34 cellular contexts compared by ENCODE assay signal in the genomic region with DNA sequence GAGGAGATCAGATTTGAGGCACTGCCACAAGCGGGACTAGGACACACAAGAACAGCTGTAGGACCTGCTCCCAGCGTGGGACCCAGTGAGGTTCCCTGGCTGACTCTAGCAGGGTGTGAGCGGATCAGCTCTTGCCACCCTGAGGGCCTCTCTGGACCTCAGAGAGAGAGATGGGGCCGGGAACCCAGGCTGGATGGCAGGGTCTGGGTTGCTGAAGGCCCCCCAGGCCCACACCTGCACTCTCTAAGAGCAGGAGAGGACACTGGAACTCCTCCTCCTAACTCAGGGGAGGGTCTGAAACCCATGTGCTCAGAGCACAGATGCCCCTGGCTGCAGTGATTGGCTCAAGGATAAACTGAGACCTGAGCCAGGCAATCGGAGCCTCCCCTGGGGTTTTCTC. TPM values are rescaled to one million over a fixed set of nuclear protein-coding genes. Genes with fewer than 3 reads are reported as not detected.
DNase-seq lines count a peak whose midpoint lies in the region; ATAC-seq and TF ChIP-seq lines count a peak whose summit lies in the region.
"Had no signal": no experiment of that assay in that cellular context is flagged by ENCODE, and none has a peak within 500 bp of the region (broad histone marks: within the 10 kb centered on the region; RNA-seq: fewer than 3 reads in every experiment).

No MANE protein-coding gene starts in this region.

- peak overlapping the region; percentile 67 for H3K27ac Mint-ChIP-seq in activated CD4-positive, alpha-beta T cell treated with anti-CD3 and anti-CD28 coated beads, Interleukin-2, amount 10 ng/mL, durations not matched to agents 24 days and 14 days
- H3K27ac Mint-ChIP-seq in activated T-helper 1 cell treated with anti-CD3 and anti-CD28 coated beads, Interleukin-12 subunit alpha, Interleukin-12 subunit beta, Interleukin-2, Interleukin-4 antibody, amounts not matched to agents 30 ng/mL and 10 ng/mL and 1 ng/mL, durations not matched to agents 14 hours and 24 hours and 36 hours = peak overlapping the region; percentile 96
- H3K27ac Mint-ChIP-seq: T-helper 2 cell treated with Interferon-gamma antibody and Interleukin-4, amounts not matched to agents 5 μg/mL and 100 μg/mL, for 36 hours had no signal

- H3K27me3 ChIP-seq in DND-41 (ENCODE audit: insufficient read depth, low read length, poor library complexity) = no peaks in the 10 kb centered on the region
- H3K27me3 ChIP-seq in neuronal stem cell (ENCODE audit: control insufficient read depth in 3 of 3, insufficient read depth in 3 of 3, low read depth in 1 of 3, low read length in 3 of 3) = no peaks in the 10 kb centered on the region
- no peaks in the 10 kb centered on the region for H3K27me3 ChIP-seq in body of pancreas
- H3K27me3 ChIP-seq: MG63, ovary, uterus had no signal

- peaks cover 65% of the 10 kb centered on the region for H3K4me1 Mint-ChIP-seq in activated CD4-positive, alpha-beta T cell treated with anti-CD3 and anti-CD28 coated beads, Interleukin-2, amount 10 ng/mL, durations not matched to agents 24 days and 14 days
- H3K4me1 Mint-ChIP-seq in activated T-helper 1 cell treated with anti-CD3 and anti-CD28 coated beads, Interleukin-12 subunit alpha, Interleukin-12 subunit beta, Interleukin-2, Interleukin-4 antibody, amounts not matched to agents 30 ng/mL and 10 ng/mL and 1 ng/mL, durations not matched to agents 14 hours and 24 hours and 36 hours (ENCODE audit: low read depth) = peaks cover 59% of the 10 kb centered on the region

- peaks cover 65% of the 10 kb centered on the region for H3K79me2 ChIP-seq in DND-41 (ENCODE audit: insufficient read depth, low read length)

- no peak overlapping the region for H4K8ac ChIP-seq in neuronal stem cell (ENCODE audit: low read depth, low read length)

- no peak for TF ChIP-seq CTCF in DND-41 (IDR thresholded peaks at IDR 0.05; ENCODE audit: borderline replicate concordance, extremely low read depth, low read length, poor library complexity, severe bottlenecking)
- TF ChIP-seq CTCF in body of pancreas (IDR thresholded peaks at IDR 0.05) = no peak

- no peak overlapping the region for H3K9ac ChIP-seq in DND-41 (ENCODE audit: low read depth, low read length)
- no peak overlapping the region for H3K9ac ChIP-seq in neuronal stem cell (ENCODE audit: low read depth, low read length, poor library complexity)
- H3K9ac ChIP-seq: KMS-11 had no signal

- no CpG with 5 or more reads among the region's 5 CpGs for WGBS in neuronal stem cell (ENCODE audit: extremely low coverage in 2 of 2, insufficient read length in 2 of 2, insufficient replicate concordance in 1 of 2), 2 donors
- 83% methylated on average over 5 of the region's 5 CpGs; no CpG with 5 or more reads in 1 of the 2 donors for WGBS in body of pancreas, 2 donors

- H2BK5ac ChIP-seq in neuronal stem cell (ENCODE audit: low read length) = no peak overlapping the region

- no peaks in the 10 kb centered on the region for H3K27me3 Mint-ChIP-seq in activated CD4-positive, alpha-beta T cell treated with anti-CD3 and anti-CD28 coated beads, Interleukin-2, amount 10 ng/mL, durations not matched to agents 24 days and 14 days
- H3K27me3 Mint-ChIP-seq in activated T-helper 1 cell treated with anti-CD3 and anti-CD28 coated beads, Interleukin-12 subunit alpha, Interleukin-12 subunit beta, Interleukin-2, Interleukin-4 antibody, amounts not matched to agents 30 ng/mL and 10 ng/mL and 1 ng/mL, durations not matched to agents 14 hours and 24 hours and 36 hours (ENCODE audit: insufficient read depth) = no peaks in the 10 kb centered on the region
- H3K27me3 Mint-ChIP-seq: CD8-positive, alpha-beta memory T cell; stimulated activated naive CD8-positive, alpha-beta T cell treated with anti-CD3 and anti-CD28 coated beads, Interleukin-15, Interleukin-2, amounts not matched to agents 100 ng/mL and 50 ng/mL, for 24 hours had no signal

- peaks cover 18% of the 10 kb centered on the region for H3K79me1 ChIP-seq in neuronal stem cell (ENCODE audit: low read depth, low read length)

- peaks cover 81% of the 10 kb centered on the region for H3K36me3 Mint-ChIP-seq in activated CD4-positive, alpha-beta T cell treated with anti-CD3 and anti-CD28 coated beads, Interleukin-2, amount 10 ng/mL, durations not matched to agents 24 days and 14 days (ENCODE audit: low read depth)
- peaks cover 61% of the 10 kb centered on the region for H3K36me3 Mint-ChIP-seq in activated T-helper 1 cell treated with anti-CD3 and anti-CD28 coated beads, Interleukin-12 subunit alpha, Interleukin-12 subunit beta, Interleukin-2, Interleukin-4 antibody, amounts not matched to agents 30 ng/mL and 10 ng/mL and 1 ng/mL, durations not matched to agents 14 hours and 24 hours and 36 hours (ENCODE audit: low read depth)

- H3K9me3 ChIP-seq in DND-41 (ENCODE audit: insufficient read depth, low read length, severe bottlenecking) (no peaks in the 10 kb centered on the region), neuronal stem cell (replicated peaks in 1 of 2; ENCODE audit: control insufficient read depth in 2 of 2, insufficient read depth in 1 of 2, low read depth in 1 of 2, low read length in 2 of 2) (peaks cover 0 to 2% of the 10 kb centered on the region in 2 donors), body of pancreas (no peaks in the 10 kb centered on the region)
- H3K9me3 ChIP-seq: MG63, ovary, thoracic aorta, uterus had no signal

- no peak for TF ChIP-seq POLR2A in body of pancreas (IDR thresholded peaks at IDR 0.05)

- H3K9me3 Mint-ChIP-seq in activated CD4-positive, alpha-beta T cell treated with anti-CD3 and anti-CD28 coated beads, Interleukin-2, amount 10 ng/mL, durations not matched to agents 24 days and 14 days = no peaks in the 10 kb centered on the region
- no peaks in the 10 kb centered on the region for H3K9me3 Mint-ChIP-seq in activated T-helper 1 cell treated with anti-CD3 and anti-CD28 coated beads, Interleukin-12 subunit alpha, Interleukin-12 subunit beta, Interleukin-2, Interleukin-4 antibody, amounts not matched to agents 30 ng/mL and 10 ng/mL and 1 ng/mL, durations not matched to agents 14 hours and 24 hours and 36 hours
- H3K9me3 Mint-ChIP-seq: activated T-cell treated with anti-CD3 and anti-CD28 coated beads, Interleukin-2, amount 50 U/mL, for 72 hours; CD8-positive, alpha-beta memory T cell; immature natural killer cell; stimulated activated naive CD8-positive, alpha-beta T cell treated with anti-CD3 and anti-CD28 coated beads, Interleukin-15, Interleukin-2, amounts not matched to agents 100 ng/mL and 50 ng/mL, for 24 hours; T-helper 2 cell treated with Interferon-gamma antibody and Interleukin-4, amounts not matched to agents 5 μg/mL and 100 μg/mL, for 36 hours had no signal

- intact Hi-C loops in activated CD4-positive, alpha-beta T cell treated with anti-CD3 and anti-CD28 coated beads, Interleukin-2, amount 10 ng/mL, durations not matched to agents 24 days and 14 days (cut with micrococcal nuclease) = loop anchor here (2.0 kb wide), 1 partner anchor 19 kb away; a partner anchor contains a TSS
- intact Hi-C loops in activated T-helper 1 cell treated with anti-CD3 and anti-CD28 coated beads, Interleukin-12 subunit alpha, Interleukin-12 subunit beta, Interleukin-2, Interleukin-4 antibody, amounts not matched to agents 30 ng/mL and 10 ng/mL and 1 ng/mL, durations not matched to agents 14 hours and 24 hours and 36 hours (cut with micrococcal nuclease) = no loop called here
- intact Hi-C loops in body of pancreas (cut with DNase I) = no loop called here

- peaks cover 87% of the 10 kb centered on the region for H4K20me1 ChIP-seq in DND-41 (ENCODE audit: insufficient read depth, low read length)

- H2BK12ac ChIP-seq in neuronal stem cell (ENCODE audit: low read length) = no peak overlapping the region

- H3K23ac ChIP-seq in neuronal stem cell (ENCODE audit: low read depth, low read length, poor library complexity) = peak overlapping the region; percentile 87

- H3K36me3 ChIP-seq in DND-41 (ENCODE audit: insufficient read depth, low read length) (peaks cover 87% of the 10 kb centered on the region), neuronal stem cell (replicated peaks in 1 of 2; ENCODE audit: control insufficient read depth in 2 of 2, insufficient read depth in 2 of 2, low read length in 2 of 2) (peaks cover 63 to 91% of the 10 kb centered on the region in 2 donors), body of pancreas (replicated peaks in 1 of 2; ENCODE audit: insufficient read depth in 1 of 2, low read depth in 2 of 2) (peaks cover 0 to 6% of the 10 kb centered on the region in 2 donors)
- H3K36me3 ChIP-seq: ovary, uterus had no signal

- H3K4me1 ChIP-seq in DND-41 (ENCODE audit: insufficient read depth, low read length) (peaks cover 4% of the 10 kb centered on the region; the same call in 1 of the 2 replicates), neuronal stem cell (ENCODE audit: control insufficient read depth in 2 of 2, insufficient read depth in 1 of 2, low read depth in 1 of 2, low read length in 2 of 2) (no peaks in the 10 kb centered on the region), body of pancreas (no peaks in the 10 kb centered on the region)

- H3K4me3 ChIP-seq in DND-41 (ENCODE audit: low read depth in 1 of 2, low read length in 2 of 2) (no peak overlapping the region), neuronal stem cell (ENCODE audit: low read length in 2 of 2) (no peak overlapping the region), body of pancreas (no peak overlapping the region)
- H3K4me3 ChIP-seq: coronary artery, MG63, ovary, thoracic aorta, uterus had no signal

- no peak for DNase-seq in activated CD4-positive, alpha-beta T cell treated with anti-CD3 and anti-CD28 coated beads, Interleukin-2, amount 10 ng/mL, durations not matched to agents 24 days and 14 days
- no peak for DNase-seq in activated CD4-positive, alpha-beta T cell treated with anti-CD3 and anti-CD28 coated beads for 1 hour
- DNase-seq in DND-41 (no peak), neuronal stem cell (ENCODE audit: low spot score) (no peak), body of pancreas (no peak)
- no peak for DNase-seq in activated T-helper 1 cell treated with anti-CD3 and anti-CD28 coated beads, Interleukin-12 subunit alpha, Interleukin-12 subunit beta, Interleukin-2, Interleukin-4 antibody, amounts not matched to agents 30 ng/mL and 10 ng/mL and 1 ng/mL, durations not matched to agents 14 hours and 24 hours and 36 hours (ENCODE audit: low spot score)
- DNase-seq in stimulated activated CD4-positive, alpha-beta T cell treated with anti-CD3 and anti-CD28 coated beads, Interleukin-4, amount 100 ng/mL, for 24 hours = no peak
- DNase-seq: 8988T; activated CD4-positive, alpha-beta T cell treated with anti-CD3 and anti-CD28 coated beads for 4 hours; activated naive CD4-positive, alpha-beta T cell treated with anti-CD3 and anti-CD28 coated beads, Interleukin-2, amount 50 U/mL, for 16 hours; activated T-cell treated with anti-CD3 and anti-CD28 coated beads, Interleukin-2, amount 50 U/mL, for 72 hours; aorta; CD8-positive, alpha-beta memory T cell; DMS 273 treated with DMSO at 0.1 percent for 48 hours; effector memory CD4-positive, alpha-beta T cell; EL; HCEC 1CT; hypothalamus; immature natural killer cell; MG63; NCI-H1105; NCI-H187 treated with DMSO at 0.1 percent for 48 hours; NCI-H524 treated with DMSO at 0.1 percent for 48 hours; nephron progenitor cell; ovary; SHP77; uterus had no signal

- H3K4ac ChIP-seq in neuronal stem cell (ENCODE audit: low read length) = no peak overlapping the region

- H2BK120ac ChIP-seq in neuronal stem cell (ENCODE audit: low read depth, low read length) = no peak overlapping the region

- H3K4me2 ChIP-seq in DND-41 (ENCODE audit: insufficient read depth, low read length) (no peak overlapping the region), neuronal stem cell (ENCODE audit: insufficient read depth, low read length, poor library complexity, severe bottlenecking) (no peak overlapping the region)

- no peak overlapping the region for H3K18ac ChIP-seq in neuronal stem cell (ENCODE audit: low read length)

- H2AFZ ChIP-seq in DND-41 (ENCODE audit: low read depth, low read length) = no peak overlapping the region
- H2AFZ ChIP-seq in neuronal stem cell (ENCODE audit: low read length) = no peak overlapping the region

- H2AK5ac ChIP-seq in neuronal stem cell (ENCODE audit: low read depth, low read length) = no peak overlapping the region

- no peak overlapping the region for H4K91ac ChIP-seq in neuronal stem cell (ENCODE audit: low read depth, low read length, poor library complexity)

- H3K14ac ChIP-seq in neuronal stem cell (ENCODE audit: low read length) = no peak overlapping the region

- H3K27ac ChIP-seq in DND-41 (ENCODE audit: low read length) (no peak overlapping the region), neuronal stem cell (replicated peaks; ENCODE audit: low read length) (no peak overlapping the region), body of pancreas (no peak overlapping the region)
- H3K27ac ChIP-seq: epithelial cell of prostate, ovary, uterus had no signal

- no peak overlapping the region for H2BK15ac ChIP-seq in neuronal stem cell (ENCODE audit: low read length)

- ATAC-seq in DND-41 (ENCODE audit: insufficient read depth, low read depth) = 0 out of 3 replicates have a peak, but pooled peaks have one; percentile 12
- ATAC-seq in GM18498 (IDR thresholded peaks at IDR 0.05; ENCODE audit: unreplicated experiment) = no peak
- ATAC-seq in body of pancreas = no peak
- ATAC-seq: activated T-cell treated with anti-CD3 and anti-CD28 coated beads, Interleukin-2, amount 50 U/mL, for 72 hours had no signal

- H3K4me3 Mint-ChIP-seq in activated CD4-positive, alpha-beta T cell treated with anti-CD3 and anti-CD28 coated beads, Interleukin-2, amount 10 ng/mL, durations not matched to agents 24 days and 14 days = no peak overlapping the region
- no peak overlapping the region for H3K4me3 Mint-ChIP-seq in activated T-helper 1 cell treated with anti-CD3 and anti-CD28 coated beads, Interleukin-12 subunit alpha, Interleukin-12 subunit beta, Interleukin-2, Interleukin-4 antibody, amounts not matched to agents 30 ng/mL and 10 ng/mL and 1 ng/mL, durations not matched to agents 14 hours and 24 hours and 36 hours
- H3K4me3 Mint-ChIP-seq: CD8-positive, alpha-beta memory T cell; immature natural killer cell; nephron progenitor cell; T-helper 2 cell treated with Interferon-gamma antibody and Interleukin-4, amounts not matched to agents 5 μg/mL and 100 μg/mL, for 36 hours had no signal

RNA-seq across cellular contexts. Expression of a gene that starts 13.5 kb away (rescaled TPM):
- 40.4 and 41.4 TPM in 2 replicates for total RNA-seq in activated CD4-positive, alpha-beta T cell treated with anti-CD3 and anti-CD28 coated beads, Interleukin-2, amount 10 ng/mL, durations not matched to agents 24 days and 14 days
- 50.0 and 51.5 TPM in 2 replicates for total RNA-seq in activated T-helper 1 cell treated with anti-CD3 and anti-CD28 coated beads, Interleukin-12 subunit alpha, Interleukin-12 subunit beta, Interleukin-2, Interleukin-4 antibody, amounts not matched to agents 30 ng/mL and 10 ng/mL and 1 ng/mL, durations not matched to agents 14 hours and 24 hours and 36 hours
- polyA plus RNA-seq in neuronal stem cell (2013, experiment 1 of 2) = 0.28 TPM
- polyA plus RNA-seq in neuronal stem cell (2013, experiment 2 of 2) = 0.26 TPM
- total RNA-seq in body of pancreas = under 1 TPM in 1 of 2 donors, not detected in 1; 0.52 TPM

RNA-seq across cellular contexts. Expression of a gene that starts 18.8 kb away (rescaled TPM):
- 44.3 and 45.5 TPM in 2 replicates for total RNA-seq in activated CD4-positive, alpha-beta T cell treated with anti-CD3 and anti-CD28 coated beads, Interleukin-2, amount 10 ng/mL, durations not matched to agents 24 days and 14 days
- total RNA-seq in activated T-helper 1 cell treated with anti-CD3 and anti-CD28 coated beads, Interleukin-12 subunit alpha, Interleukin-12 subunit beta, Interleukin-2, Interleukin-4 antibody, amounts not matched to agents 30 ng/mL and 10 ng/mL and 1 ng/mL, durations not matched to agents 14 hours and 24 hours and 36 hours = 50.7 and 52.0 TPM in 2 replicates
- 7.5 TPM for polyA plus RNA-seq in neuronal stem cell (2013, experiment 1 of 2)
- polyA plus RNA-seq in neuronal stem cell (2013, experiment 2 of 2) = 7.7 TPM
- total RNA-seq in body of pancreas = 10 to 100 TPM in 1 of 2 donors, 1 to 10 TPM in 1; 4.7 to 12.2 TPM

RNA-seq across cellular contexts. Expression of a gene that starts 19.1 kb away (rescaled TPM):
- total RNA-seq in activated CD4-positive, alpha-beta T cell treated with anti-CD3 and anti-CD28 coated beads, Interleukin-2, amount 10 ng/mL, durations not matched to agents 24 days and 14 days = 217 and 232 TPM in 2 replicates
- 231 and 238 TPM in 2 replicates for total RNA-seq in activated T-helper 1 cell treated with anti-CD3 and anti-CD28 coated beads, Interleukin-12 subunit alpha, Interleukin-12 subunit beta, Interleukin-2, Interleukin-4 antibody, amounts not matched to agents 30 ng/mL and 10 ng/mL and 1 ng/mL, durations not matched to agents 14 hours and 24 hours and 36 hours
- 69.0 TPM for polyA plus RNA-seq in neuronal stem cell (2013, experiment 1 of 2)
- 72.2 TPM for polyA plus RNA-seq in neuronal stem cell (2013, experiment 2 of 2)
- total RNA-seq in body of pancreas = 10 to 100 TPM; 17.9 to 21.8 TPM

RNA-seq across cellular contexts. Expression of a gene that starts 32.7 kb away (rescaled TPM):
- 36.5 and 36.8 TPM in 2 replicates for total RNA-seq in activated CD4-positive, alpha-beta T cell treated with anti-CD3 and anti-CD28 coated beads, Interleukin-2, amount 10 ng/mL, durations not matched to agents 24 days and 14 days
- total RNA-seq in activated T-helper 1 cell treated with anti-CD3 and anti-CD28 coated beads, Interleukin-12 subunit alpha, Interleukin-12 subunit beta, Interleukin-2, Interleukin-4 antibody, amounts not matched to agents 30 ng/mL and 10 ng/mL and 1 ng/mL, durations not matched to agents 14 hours and 24 hours and 36 hours = 38.7 and 41.8 TPM in 2 replicates
- 29.5 TPM for polyA plus RNA-seq in neuronal stem cell (2013, experiment 1 of 2)
- polyA plus RNA-seq in neuronal stem cell (2013, experiment 2 of 2) = 29.9 TPM
- total RNA-seq in body of pancreas = 10 to 100 TPM; 25.9 to 37.6 TPM

RNA-seq across cellular contexts. Expression of a gene that starts 33.0 kb away (rescaled TPM):
- total RNA-seq in activated CD4-positive, alpha-beta T cell treated with anti-CD3 and anti-CD28 coated beads, Interleukin-2, amount 10 ng/mL, durations not matched to agents 24 days and 14 days = 31.5 and 33.5 TPM in 2 replicates
- total RNA-seq in activated T-helper 1 cell treated with anti-CD3 and anti-CD28 coated beads, Interleukin-12 subunit alpha, Interleukin-12 subunit beta, Interleukin-2, Interleukin-4 antibody, amounts not matched to agents 30 ng/mL and 10 ng/mL and 1 ng/mL, durations not matched to agents 14 hours and 24 hours and 36 hours = 32.1 and 32.2 TPM in 2 replicates
- polyA plus RNA-seq in neuronal stem cell (2013, experiment 1 of 2) = 45.3 TPM
- polyA plus RNA-seq in neuronal stem cell (2013, experiment 2 of 2) = 42.9 TPM
- total RNA-seq in body of pancreas = 10 to 100 TPM in 1 of 2 donors, 1 to 10 TPM in 1; 7.5 to 20.1 TPM

Comparison
In these comparisons a context has a peak if more than half of its experiments do, and no peak if none do; other contexts are left out.
1. RNA of a gene that starts 13.5 kb away (total RNA-seq): 50.0 to 51.5 TPM in activated T-helper 1 cell treated with anti-CD3 and anti-CD28 coated beads, Interleukin-12 subunit alpha, Interleukin-12 subunit beta, Interleukin-2, Interleukin-4 antibody, amounts not matched to agents 30 ng/mL and 10 ng/mL and 1 ng/mL, durations not matched to agents 14 hours and 24 hours and 36 hours and 40.4 to 41.4 TPM in activated CD4-positive, alpha-beta T cell treated with anti-CD3 and anti-CD28 coated beads, Interleukin-2, amount 10 ng/mL, durations not matched to agents 24 days and 14 days; 0.52 TPM in body of pancreas; every median in the first group is over 10 times any median in the second.